In genomic region chr2:156673981-156674380, GRCh38 we compare ENCODE assay signal across 26 cellular contexts.
"Had no signal": no experiment of that assay in that cellular context is flagged by ENCODE, and none has a peak within 500 bp of the region (broad histone marks: within the 10 kb centered on the region; RNA-seq: fewer than 3 reads in every experiment).

No MANE protein-coding gene starts in this region.

- H3K27me3 ChIP-seq: neutrophil, ovary, right atrium auricular region, right lobe of liver, sigmoid colon, stomach, thyroid gland, tibial nerve, upper lobe of left lung, vagina had no signal

- H3K4me3 ChIP-seq: ovary, prostate gland, right atrium auricular region, right lobe of liver, sigmoid colon, stomach, thoracic aorta, thyroid gland, tibial nerve, upper lobe of left lung, vagina had no signal

- H3K4me1 ChIP-seq: prostate gland, right atrium auricular region, right lobe of liver, sigmoid colon, stomach, thyroid gland, tibial nerve, upper lobe of left lung, vagina had no signal

- H3K36me3 ChIP-seq: neutrophil, ovary, prostate gland, right atrium auricular region, right lobe of liver, sigmoid colon, stomach, thoracic aorta, thyroid gland, tibial nerve, upper lobe of left lung, vagina had no signal

- ATAC-seq: naive thymus-derived CD8-positive, alpha-beta T cell; natural killer cell treated with Interleukin-12 subunit alpha and Interleukin-12 subunit beta and Interleukin-15 and Interleukin-18, amount 100 ng/mL, for 72 hours; right lobe of liver; stimulated activated effector memory CD8-positive, alpha-beta T cell treated with anti-CD3 and anti-CD28 coated beads, Interleukin-12 subunit alpha, Interleukin-12 subunit beta, amount 100 ng/mL, for 72 hours; stimulated activated naive B cell treated with anti-CD40 and anti-IgM and Interleukin-4, amounts not matched to agents 10 μg/mL and 1 μg/mL and 100 μg/mL, for 72 hours had no signal

- H3K27ac ChIP-seq: neutrophil, ovary, prostate gland, right atrium auricular region, right lobe of liver, sigmoid colon, stomach, thoracic aorta, thyroid gland, tibial nerve, upper lobe of left lung, vagina had no signal

- FAIRE-seq: small intestine, urothelium cell line had no signal

- H3K9me3 ChIP-seq: neutrophil, ovary, prostate gland, right atrium auricular region, right lobe of liver, sigmoid colon, stomach, thoracic aorta, thyroid gland, tibial nerve, upper lobe of left lung, vagina had no signal

- DNase-seq: naive thymus-derived CD8-positive, alpha-beta T cell; nephron progenitor cell; nucleus accumbens; ovary; retina; right lobe of liver; sigmoid colon; small intestine; stimulated activated CD4-positive, alpha-beta T cell treated with anti-CD3 and anti-CD28 coated beads, Interleukin-15, amount 100 ng/mL, for 24 hours; stimulated activated CD4-positive, alpha-beta T cell treated with anti-CD3 and anti-CD28 coated beads, Interleukin-2, amount 100 ng/mL, for 24 hours; stimulated activated CD4-positive, alpha-beta T cell treated with anti-CD3 and anti-CD28 coated beads, Interleukin-2, amount 100 ng/mL, for 48 hours; stimulated activated CD4-positive, alpha-beta T cell treated with anti-CD3 and anti-CD28 coated beads, Interleukin-4, amount 100 ng/mL, for 24 hours; stimulated activated naive B cell treated with anti-CD40 and anti-IgM and Interleukin-4, amounts not matched to agents 10 μg/mL and 1 μg/mL and 100 μg/mL, for 72 hours; stimulated activated naive CD4-positive, alpha-beta T cell treated with Interleukin-2 at 50 U/mL for 16 hours; stomach; thyroid gland; upper lobe of left lung had no signal
